In the genomic region with DNA sequence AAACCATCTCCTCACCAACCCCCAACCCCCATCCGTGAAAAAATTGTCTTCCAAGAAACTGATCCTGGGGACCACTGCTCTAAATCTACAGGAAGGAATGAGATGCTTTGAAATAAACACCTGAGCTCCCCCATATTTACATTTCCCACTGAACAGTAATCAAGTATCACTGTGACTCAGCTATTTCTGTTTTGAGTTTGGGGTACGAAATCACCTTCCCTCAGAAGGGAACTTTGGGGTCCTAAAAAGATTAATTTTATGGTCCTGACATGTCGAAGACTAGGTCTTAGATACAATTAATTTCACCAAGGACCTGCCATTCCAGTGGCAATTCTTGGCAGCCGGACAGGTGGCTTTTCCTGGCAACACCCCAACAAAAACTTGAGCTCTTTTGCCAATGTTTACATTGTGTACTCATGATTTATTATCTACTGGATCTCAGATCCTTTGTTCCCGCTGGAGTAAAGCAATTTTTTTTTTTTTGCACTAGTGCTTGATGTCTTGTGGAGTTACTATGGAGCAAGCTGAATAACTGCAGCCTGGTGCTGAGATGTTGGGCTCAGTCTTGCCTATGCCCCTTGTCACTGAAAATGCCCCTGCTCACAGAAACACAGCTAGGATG, we compare ENCODE assay signal across 1 cellular context.
TF ChIP-seq lines count a peak whose summit lies in the region.

No MANE protein-coding gene starts in this region.

TF ChIP-seq in GM23338, 12 proteins besides CTCF, POLR2A, EP300 and RAD21 (continued from another document):
- TF ChIP-seq, protein P1, sequence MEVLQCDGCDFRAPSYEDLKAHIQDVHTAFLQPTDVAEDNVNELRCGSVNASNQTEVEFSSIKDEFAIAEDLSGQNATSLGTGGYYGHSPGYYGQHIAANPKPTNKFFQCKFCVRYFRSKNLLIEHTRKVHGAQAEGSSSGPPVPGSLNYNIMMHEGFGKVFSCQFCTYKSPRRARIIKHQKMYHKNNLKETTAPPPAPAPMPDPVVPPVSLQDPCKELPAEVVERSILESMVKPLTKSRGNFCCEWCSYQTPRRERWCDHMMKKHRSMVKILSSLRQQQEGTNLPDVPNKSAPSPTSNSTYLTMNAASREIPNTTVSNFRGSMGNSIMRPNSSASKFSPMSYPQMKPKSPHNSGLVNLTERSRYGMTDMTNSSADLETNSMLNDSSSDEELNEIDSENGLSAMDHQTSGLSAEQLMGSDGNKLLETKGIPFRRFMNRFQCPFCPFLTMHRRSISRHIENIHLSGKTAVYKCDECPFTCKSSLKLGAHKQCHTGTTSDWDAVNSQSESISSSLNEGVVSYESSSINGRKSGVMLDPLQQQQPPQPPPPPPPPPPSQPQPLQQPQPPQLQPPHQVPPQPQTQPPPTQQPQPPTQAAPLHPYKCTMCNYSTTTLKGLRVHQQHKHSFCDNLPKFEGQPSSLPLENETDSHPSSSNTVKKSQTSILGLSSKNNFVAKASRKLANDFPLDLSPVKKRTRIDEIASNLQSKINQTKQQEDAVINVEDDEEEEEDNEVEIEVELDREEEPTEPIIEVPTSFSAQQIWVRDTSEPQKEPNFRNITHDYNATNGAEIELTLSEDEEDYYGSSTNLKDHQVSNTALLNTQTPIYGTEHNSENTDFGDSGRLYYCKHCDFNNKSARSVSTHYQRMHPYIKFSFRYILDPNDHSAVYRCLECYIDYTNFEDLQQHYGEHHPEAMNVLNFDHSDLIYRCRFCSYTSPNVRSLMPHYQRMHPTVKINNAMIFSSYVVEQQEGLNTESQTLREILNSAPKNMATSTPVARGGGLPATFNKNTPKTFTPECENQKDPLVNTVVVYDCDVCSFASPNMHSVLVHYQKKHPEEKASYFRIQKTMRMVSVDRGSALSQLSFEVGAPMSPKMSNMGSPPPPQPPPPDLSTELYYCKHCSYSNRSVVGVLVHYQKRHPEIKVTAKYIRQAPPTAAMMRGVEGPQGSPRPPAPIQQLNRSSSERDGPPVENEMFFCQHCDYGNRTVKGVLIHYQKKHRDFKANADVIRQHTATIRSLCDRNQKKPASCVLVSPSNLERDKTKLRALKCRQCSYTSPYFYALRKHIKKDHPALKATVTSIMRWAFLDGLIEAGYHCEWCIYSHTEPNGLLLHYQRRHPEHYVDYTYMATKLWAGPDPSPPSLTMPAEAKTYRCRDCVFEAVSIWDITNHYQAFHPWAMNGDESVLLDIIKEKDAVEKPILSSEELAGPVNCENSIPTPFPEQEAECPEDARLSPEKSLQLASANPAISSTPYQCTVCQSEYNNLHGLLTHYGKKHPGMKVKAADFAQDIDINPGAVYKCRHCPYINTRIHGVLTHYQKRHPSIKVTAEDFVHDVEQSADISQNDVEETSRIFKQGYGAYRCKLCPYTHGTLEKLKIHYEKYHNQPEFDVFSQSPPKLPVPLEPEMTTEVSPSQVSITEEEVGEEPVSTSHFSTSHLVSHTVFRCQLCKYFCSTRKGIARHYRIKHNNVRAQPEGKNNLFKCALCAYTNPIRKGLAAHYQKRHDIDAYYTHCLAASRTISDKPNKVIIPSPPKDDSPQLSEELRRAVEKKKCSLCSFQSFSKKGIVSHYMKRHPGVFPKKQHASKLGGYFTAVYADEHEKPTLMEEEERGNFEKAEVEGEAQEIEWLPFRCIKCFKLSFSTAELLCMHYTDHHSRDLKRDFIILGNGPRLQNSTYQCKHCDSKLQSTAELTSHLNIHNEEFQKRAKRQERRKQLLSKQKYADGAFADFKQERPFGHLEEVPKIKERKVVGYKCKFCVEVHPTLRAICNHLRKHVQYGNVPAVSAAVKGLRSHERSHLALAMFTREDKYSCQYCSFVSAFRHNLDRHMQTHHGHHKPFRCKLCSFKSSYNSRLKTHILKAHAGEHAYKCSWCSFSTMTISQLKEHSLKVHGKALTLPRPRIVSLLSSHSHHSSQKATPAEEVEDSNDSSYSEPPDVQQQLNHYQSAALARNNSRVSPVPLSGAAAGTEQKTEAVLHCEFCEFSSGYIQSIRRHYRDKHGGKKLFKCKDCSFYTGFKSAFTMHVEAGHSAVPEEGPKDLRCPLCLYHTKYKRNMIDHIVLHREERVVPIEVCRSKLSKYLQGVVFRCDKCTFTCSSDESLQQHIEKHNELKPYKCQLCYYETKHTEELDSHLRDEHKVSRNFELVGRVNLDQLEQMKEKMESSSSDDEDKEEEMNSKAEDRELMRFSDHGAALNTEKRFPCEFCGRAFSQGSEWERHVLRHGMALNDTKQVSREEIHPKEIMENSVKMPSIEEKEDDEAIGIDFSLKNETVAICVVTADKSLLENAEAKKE (CRISPR knock-in tag; IDR thresholded peaks at IDR 0.05): no peak
- TF ChIP-seq ZNF331 (CRISPR knock-in tag; IDR thresholded peaks at IDR 0.05; ENCODE audit: low read depth): no peak
- no peak for TF ChIP-seq STAT1 (IDR thresholded peaks at IDR 0.05; ENCODE audit: unreplicated experiment)
- TF ChIP-seq ZNF114 (CRISPR knock-in tag; IDR thresholded peaks at IDR 0.05): no peak
TF ChIP-seq in GM23338: peak in this region for 0.
